Comparison of ENCODE assay signal across 11 cellular contexts in the genomic region with DNA sequence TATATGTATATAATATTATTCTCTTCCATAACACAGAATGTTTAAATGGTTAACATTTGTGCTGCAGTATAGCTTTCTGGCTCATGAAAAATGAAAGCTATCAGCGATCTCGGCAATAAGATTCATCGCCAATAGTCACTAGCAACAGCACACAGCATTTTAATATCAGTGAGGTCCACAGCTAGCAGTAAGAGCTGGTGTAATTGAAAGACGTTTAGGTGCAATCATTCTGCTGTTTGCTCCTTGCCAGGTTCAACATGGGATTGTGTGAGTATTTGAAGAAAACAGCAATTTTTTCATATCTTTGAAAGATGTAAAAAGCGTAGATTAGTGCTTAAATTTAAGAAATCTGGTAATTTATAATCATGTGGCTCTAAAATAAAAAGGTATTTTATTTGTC. TPM values are rescaled to one million over a fixed set of nuclear protein-coding genes. Genes with fewer than 3 reads are reported as not detected.
A peak's percentile ranks its signal among the peaks of the same experiment; 100 is the strongest.
DNase-seq lines count a peak whose midpoint lies in the region; ATAC-seq and TF ChIP-seq lines count a peak whose summit lies in the region.
"Had no signal": no experiment of that assay in that cellular context is flagged by ENCODE, and none has a peak within 500 bp of the region (broad histone marks: within the 10 kb centered on the region; RNA-seq: fewer than 3 reads in every experiment).

No MANE protein-coding gene starts in this region.

- no peaks in the 10 kb centered on the region for H3K27me3 Mint-ChIP-seq in GM23338 (ENCODE audit: insufficient read depth, low read depth, poor library complexity)

- no peak for DNase-seq in GM23338 (ENCODE audit: low spot score)
- DNase-seq in NCI-H1930 (lab: John Stamatoyannopoulos, UW) = peak; percentile 31 to 49
- no peak for DNase-seq in activated naive CD4-positive, alpha-beta T cell treated with anti-CD3 and anti-CD28 coated beads, Interleukin-2, amount 50 U/mL, for 72 hours (ENCODE audit: low spot score in 2 of 2)
- no peak for DNase-seq in ACHN
- no peak for DNase-seq in A172 (ENCODE audit: low spot score)
- DNase-seq in lower lobe of right lung = no peak
- DNase-seq in tibial artery = no peak

- H3K9me3 ChIP-seq in mesodermal cell (ENCODE audit: control insufficient read depth, low read length) = no peaks in the 10 kb centered on the region
- no peaks in the 10 kb centered on the region for H3K9me3 ChIP-seq in lower lobe of right lung
- no peaks in the 10 kb centered on the region for H3K9me3 ChIP-seq in tibial artery

- 97 to 100% methylated on average over 1 to 5 of the region's 5 CpGs for whole genome bisulfite sequencing in mesodermal cell (ENCODE audit: insufficient coverage in 2 of 2), 2 experiments

- H3F3A ChIP-seq in GM23338 (replicated peaks; ENCODE audit: low read depth) = no peaks in the 10 kb centered on the region

- H3K4me3 ChIP-seq in GM23338 = no peak overlapping the region
- no peak overlapping the region for H3K4me3 ChIP-seq in mesodermal cell (ENCODE audit: extremely low read depth, insufficient read depth, low read length, poor library complexity, severe bottlenecking)
- H3K4me3 ChIP-seq in lower lobe of right lung = no peak overlapping the region
- H3K4me3 ChIP-seq in tibial artery = no peak overlapping the region
- H3K4me3 ChIP-seq: coronary artery had no signal

- H3K9me2 ChIP-seq in GM23338 (ENCODE audit: insufficient read depth) = no peaks in the 10 kb centered on the region

- H3K4me1 ChIP-seq in GM23338 (ENCODE audit: insufficient read depth) (peaks cover 5% of the 10 kb centered on the region; the same call in 1 of the 2 replicates), mesodermal cell (ENCODE audit: control insufficient read depth, insufficient read depth, low read length, poor library complexity, severe bottlenecking) (peaks cover 13% of the 10 kb centered on the region), lower lobe of right lung (no peaks in the 10 kb centered on the region), tibial artery (peaks cover 0 to 20% (median 0%) of the 10 kb centered on the region in 4 donors)
- H3K4me1 ChIP-seq: parathyroid adenoma had no signal

- H3K79me2 ChIP-seq in GM23338 (replicated peaks; ENCODE audit: insufficient read depth) = no peaks in the 10 kb centered on the region
- H3K79me2 ChIP-seq: parathyroid adenoma had no signal

- peaks cover 13% of the 10 kb centered on the region; the same call in 2 of the 3 replicates for H3K4me1 Mint-ChIP-seq in GM23338

- no peaks in the 10 kb centered on the region for H3K9me3 Mint-ChIP-seq in GM23338
- H3K9me3 Mint-ChIP-seq in activated naive CD4-positive, alpha-beta T cell treated with anti-CD3 and anti-CD28 coated beads, Interleukin-2, amount 50 U/mL, for 72 hours = no peaks in the 10 kb centered on the region

- ATAC-seq in GM23338 (no peak), lower lobe of right lung (no peak)
- ATAC-seq in activated naive CD4-positive, alpha-beta T cell treated with anti-CD3 and anti-CD28 coated beads, Interleukin-2, amount 50 U/mL, for 72 hours = no peak
- ATAC-seq: activated CD4-positive, CD25-positive, alpha-beta regulatory T cell treated with anti-CD3 and anti-CD28 coated beads, Interleukin-2, amount 50 U/mL, for 24 hours had no signal

- intact Hi-C loops in lower lobe of right lung (cut with DNase I) (no loop called here), tibial artery (cut with DNase I; ENCODE audit: low total_unique reads) (no loop called here)

- TF ChIP-seq CTCF in GM23338 (conservative IDR thresholded peaks at IDR 0.05; ENCODE audit: low read depth in 2 of 2) = no peak
- TF ChIP-seq CTCF in lower lobe of right lung (IDR thresholded peaks at IDR 0.05) = no peak
- TF ChIP-seq CTCF in tibial artery (IDR thresholded peaks at IDR 0.05) = no peak

- H3K4me3 Mint-ChIP-seq in GM23338 = no peak overlapping the region

- 0 out of 2 replicates have a peak overlapping the region, but pooled peaks have one; percentile 5 for H3K27ac ChIP-seq in GM23338 (ENCODE audit: low read depth)
- H3K27ac ChIP-seq in mesodermal cell (ENCODE audit: low read depth, low read length, severe bottlenecking) = peak overlapping the region; percentile 18
- H3K27ac ChIP-seq in lower lobe of right lung = no peak overlapping the region
- no peak overlapping the region for H3K27ac ChIP-seq in tibial artery
- H3K27ac ChIP-seq: coronary artery, parathyroid adenoma had no signal

- H3K27ac Mint-ChIP-seq in GM23338 = no peak overlapping the region
- H3K27ac Mint-ChIP-seq in activated naive CD4-positive, alpha-beta T cell treated with anti-CD3 and anti-CD28 coated beads, Interleukin-2, amount 50 U/mL, for 72 hours = peak overlapping the region; percentile 31 to 49

- no peak overlapping the region for H3K4me2 ChIP-seq in GM23338

- no peaks in the 10 kb centered on the region for H3K36me3 Mint-ChIP-seq in GM23338 (ENCODE audit: low read depth)
- H3K36me3 Mint-ChIP-seq in activated naive CD4-positive, alpha-beta T cell treated with anti-CD3 and anti-CD28 coated beads, Interleukin-2, amount 50 U/mL, for 72 hours = no peaks in the 10 kb centered on the region

- H3K27me3 ChIP-seq in GM23338 (ENCODE audit: insufficient read depth) = no peaks in the 10 kb centered on the region
- H3K27me3 ChIP-seq in lower lobe of right lung (ENCODE audit: low read depth) = no peaks in the 10 kb centered on the region
- no peaks in the 10 kb centered on the region for H3K27me3 ChIP-seq in tibial artery

- H4K20me1 ChIP-seq in GM23338 (replicated peaks; ENCODE audit: insufficient read depth) = no peaks in the 10 kb centered on the region

- in situ Hi-C loops in ACHN (cut with HindIII; ENCODE audit: low pct_ligation_motif_present, low pct_unique_long_range_greater_than_20kb, low sequenced_read_pairs) = no loop called here

- H2AFZ ChIP-seq in GM23338 = no peak overlapping the region
- H2AFZ ChIP-seq: parathyroid adenoma had no signal

- H3K36me3 ChIP-seq in GM23338 (ENCODE audit: insufficient read depth) = no peaks in the 10 kb centered on the region
- no peaks in the 10 kb centered on the region for H3K36me3 ChIP-seq in mesodermal cell (ENCODE audit: control insufficient read depth, insufficient read depth, low read length)
- H3K36me3 ChIP-seq in lower lobe of right lung = no peaks in the 10 kb centered on the region
- no peaks in the 10 kb centered on the region for H3K36me3 ChIP-seq in tibial artery

TF ChIP-seq in GM23338, 12 proteins besides CTCF, POLR2A, EP300 and RAD21 (continues in another document):
- TF ChIP-seq ZNF114 (CRISPR knock-in tag; IDR thresholded peaks at IDR 0.05) (no peak), CREB1 (CRISPR knock-in tag; IDR thresholded peaks at IDR 0.05; ENCODE audit: low read depth) (no peak)
- TF ChIP-seq, protein P1, sequence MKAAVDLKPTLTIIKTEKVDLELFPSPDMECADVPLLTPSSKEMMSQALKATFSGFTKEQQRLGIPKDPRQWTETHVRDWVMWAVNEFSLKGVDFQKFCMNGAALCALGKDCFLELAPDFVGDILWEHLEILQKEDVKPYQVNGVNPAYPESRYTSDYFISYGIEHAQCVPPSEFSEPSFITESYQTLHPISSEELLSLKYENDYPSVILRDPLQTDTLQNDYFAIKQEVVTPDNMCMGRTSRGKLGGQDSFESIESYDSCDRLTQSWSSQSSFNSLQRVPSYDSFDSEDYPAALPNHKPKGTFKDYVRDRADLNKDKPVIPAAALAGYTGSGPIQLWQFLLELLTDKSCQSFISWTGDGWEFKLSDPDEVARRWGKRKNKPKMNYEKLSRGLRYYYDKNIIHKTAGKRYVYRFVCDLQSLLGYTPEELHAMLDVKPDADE (IDR thresholded peaks at IDR 0.05) = no peak

RNA-seq across cellular contexts. Expression of a gene that starts 20.1 kb away (rescaled TPM):
- total RNA-seq in GM23338 (2014; rRNA removed; shearing (Covaris generic)) = 28.0 and 30.8 TPM in 2 replicates
- polyA plus RNA-seq in GM23338 (2016; fragmentation: Nextera tagmentation; extraction: Ambion mirVana) = 13.1 and 14.6 TPM in 2 replicates
- total RNA-seq in activated naive CD4-positive, alpha-beta T cell treated with anti-CD3 and anti-CD28 coated beads, Interleukin-2, amount 50 U/mL, for 72 hours = 10 to 100 TPM; 20.7 to 25.2 TPM
- polyA plus RNA-seq in mesodermal cell (2013, experiment 1 of 2) = 27.5 TPM
- 32.1 TPM for polyA plus RNA-seq in mesodermal cell (2013, experiment 2 of 2)
- total RNA-seq in A172 (2014; rRNA removed; shearing (Covaris generic)) = 12.5 and 14.6 TPM in 2 replicates
- 39.7 TPM for total RNA-seq in lower lobe of right lung

Comparison
In these comparisons a context has a peak if more than half of its experiments do, and no peak if none do; other contexts are left out.
1. DNase-seq: peak in NCI-H1930 (2 of 2); none in GM23338 (single experiment), activated naive CD4-positive, alpha-beta T cell treated with anti-CD3 and anti-CD28 coated beads, Interleukin-2, amount 50 U/mL, for 72 hours (0 of 2), ACHN (single experiment), A172 (single experiment), lower lobe of right lung (single experiment) and tibial artery (0 of 2).
2. H3K27ac ChIP-seq: peak in GM23338 (single experiment) and mesodermal cell (single experiment); none in lower lobe of right lung (single experiment) and tibial artery (0 of 2).